In the genomic region with DNA sequence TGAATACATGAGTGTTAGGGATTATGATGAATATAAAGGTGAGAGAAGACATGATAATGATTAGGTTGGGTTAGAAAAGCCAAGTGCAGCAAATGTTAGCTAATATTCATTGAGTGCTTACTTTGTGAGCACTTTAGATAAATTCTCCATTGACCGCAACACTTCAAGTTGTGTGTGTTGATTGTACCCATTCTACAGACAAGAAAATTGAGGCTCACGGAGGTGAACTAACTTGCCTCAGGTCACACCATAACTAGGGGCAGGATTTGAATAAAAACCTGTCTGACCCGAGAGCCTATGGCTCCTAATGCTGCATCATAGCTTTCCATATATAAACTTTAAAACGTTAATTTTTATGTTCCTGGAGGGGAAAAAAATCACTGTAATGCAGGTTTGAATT, we compare ENCODE assay signal across 1 cellular context.
TF ChIP-seq lines count a peak whose summit lies in the region.

No MANE protein-coding gene starts in this region.

TF ChIP-seq in K562, 482 proteins besides CTCF, POLR2A, EP300 and RAD21:
- TF ChIP-seq, protein P1, sequence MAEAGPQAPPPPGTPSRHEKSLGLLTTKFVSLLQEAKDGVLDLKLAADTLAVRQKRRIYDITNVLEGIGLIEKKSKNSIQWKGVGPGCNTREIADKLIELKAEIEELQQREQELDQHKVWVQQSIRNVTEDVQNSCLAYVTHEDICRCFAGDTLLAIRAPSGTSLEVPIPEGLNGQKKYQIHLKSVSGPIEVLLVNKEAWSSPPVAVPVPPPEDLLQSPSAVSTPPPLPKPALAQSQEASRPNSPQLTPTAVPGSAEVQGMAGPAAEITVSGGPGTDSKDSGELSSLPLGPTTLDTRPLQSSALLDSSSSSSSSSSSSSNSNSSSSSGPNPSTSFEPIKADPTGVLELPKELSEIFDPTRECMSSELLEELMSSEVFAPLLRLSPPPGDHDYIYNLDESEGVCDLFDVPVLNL (CRISPR knock-in tag; IDR thresholded peaks at IDR 0.05; ENCODE audit: low read depth): no peak
- TF ChIP-seq RBM25 (IDR thresholded peaks at IDR 0.05; ENCODE audit: low read depth, low read length, severe bottlenecking): peak; percentile 80
TF ChIP-seq in K562: peak in this region for 1.
